ENCODE assay signal across 10 cellular contexts in the genomic region with DNA sequence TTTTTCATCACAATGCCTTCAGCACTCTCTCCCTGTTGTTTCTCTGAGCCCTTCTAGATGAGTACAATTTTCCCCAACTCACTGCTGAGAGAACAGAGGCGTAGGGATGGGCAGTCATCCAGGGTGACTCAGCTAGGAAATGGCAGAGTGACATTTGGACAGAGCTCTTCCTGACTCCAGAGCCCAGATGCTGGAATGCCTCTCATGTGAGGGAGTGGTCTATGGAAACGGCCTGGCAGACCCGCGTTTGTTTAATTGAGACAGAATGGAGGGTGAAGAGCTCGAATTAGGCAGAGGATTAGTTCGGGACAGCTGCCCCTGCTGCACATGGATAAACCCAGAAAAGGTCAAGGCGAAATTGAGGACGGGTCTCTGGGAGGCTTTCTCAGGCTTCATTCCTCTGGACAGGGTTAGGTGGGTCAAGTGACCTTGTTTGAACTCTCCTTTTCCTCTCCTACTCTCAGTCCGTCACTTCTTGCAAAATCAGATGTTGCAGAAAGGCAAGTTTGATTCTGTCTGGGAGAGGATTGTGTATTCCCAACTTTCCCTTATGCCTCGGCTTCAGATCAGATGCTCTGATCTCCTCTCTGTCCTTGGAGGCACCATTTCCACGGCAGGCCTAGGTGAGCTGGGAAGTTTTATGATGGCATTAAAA. TPM values are rescaled to one million over a fixed set of nuclear protein-coding genes. Genes with fewer than 3 reads are reported as not detected.
DNase-seq lines count a peak whose midpoint lies in the region; ATAC-seq and TF ChIP-seq lines count a peak whose summit lies in the region.
"Had no signal": no experiment of that assay in that cellular context is flagged by ENCODE, and none has a peak within 500 bp of the region (broad histone marks: within the 10 kb centered on the region; RNA-seq: fewer than 3 reads in every experiment).

No MANE protein-coding gene starts in this region.

- H3K4me1 ChIP-seq in BLaER1 treated with 17β-estradiol and CSF1 and Interleukin-3, amounts not matched to agents 10 nM and 100 nM: peaks cover 51 to 82% (median 65%) of the 10 kb centered on the region in 10 experiments
- H3K4me1 ChIP-seq in neural progenitor cell: peaks cover 10% of the 10 kb centered on the region

- peaks cover 2% of the 10 kb centered on the region for H3K9me3 Mint-ChIP-seq in neural progenitor cell

- H3K79me2 ChIP-seq in neural progenitor cell (ENCODE audit: low read depth): no peaks in the 10 kb centered on the region

- no peak overlapping the region for H3K4me3 ChIP-seq in BLaER1 treated with 17β-estradiol and CSF1 and Interleukin-3, amounts not matched to agents 10 nM and 100 nM
- H3K4me3 ChIP-seq in fibroblast of pulmonary artery (replicated peaks; ENCODE audit: low read depth, low read length) (no peak overlapping the region), neural progenitor cell (no peak overlapping the region)
- H3K4me3 ChIP-seq: GM12878, SK-N-MC had no signal

- peak overlapping the region; percentile 21 for H3K27ac Mint-ChIP-seq in neural progenitor cell

- H3K4me2 ChIP-seq in BLaER1 treated with 17β-estradiol and CSF1 and Interleukin-3, amounts not matched to agents 10 nM and 100 nM: peak overlapping the region; percentile 47 to 98 (median 69)
- no peak overlapping the region for H3K4me2 ChIP-seq in neural progenitor cell

- H3K9me3 ChIP-seq in BLaER1 treated with 17β-estradiol and CSF1 and Interleukin-3, amounts not matched to agents 10 nM and 100 nM (replicated peaks in 1 of 11): peaks cover 0 to 19% (median 0%) of the 10 kb centered on the region in 11 experiments; a peak in 8 of 22 replicates
- no peaks in the 10 kb centered on the region for H3K9me3 ChIP-seq in neural progenitor cell (ENCODE audit: low read depth)

- H3K36me3 Mint-ChIP-seq in neural progenitor cell: no peaks in the 10 kb centered on the region

- H3K36me3 ChIP-seq in BLaER1 treated with 17β-estradiol and CSF1 and Interleukin-3, amounts not matched to agents 10 nM and 100 nM: no peaks in the 10 kb centered on the region
- no peaks in the 10 kb centered on the region for H3K36me3 ChIP-seq in neural progenitor cell

- peak; percentile 91 for DNase-seq in fibroblast of pulmonary artery (ENCODE audit: low read depth)
- DNase-seq in neural progenitor cell (ENCODE audit: low spot score): peak; percentile 29
- no peak for DNase-seq in HT-29 (ENCODE audit: low spot score)
- no peak for DNase-seq in activated effector memory CD4-positive, alpha-beta T cell treated with Interleukin-2 at 50 U/mL for 16 hours

- TF ChIP-seq CTCF in fibroblast of pulmonary artery (IDR thresholded peaks at IDR 0.05; ENCODE audit: low read length, missing control alignments): no peak
- no peak for TF ChIP-seq CTCF in neural progenitor cell (IDR thresholded peaks at IDR 0.05)

- peak overlapping the region in 5 of 11 experiments; percentile 1 to 93 (median 15); a peak in 4 of 22 replicates for H3K9ac ChIP-seq in BLaER1 treated with 17β-estradiol and CSF1 and Interleukin-3, amounts not matched to agents 10 nM and 100 nM
- H3K9ac ChIP-seq in neural progenitor cell: no peak overlapping the region

- peaks cover 11% of the 10 kb centered on the region for H3F3A ChIP-seq in neural progenitor cell (ENCODE audit: low read depth)

- H3K4me3 Mint-ChIP-seq in neural progenitor cell: no peak overlapping the region

- no peaks in the 10 kb centered on the region for H3K27me3 ChIP-seq in BLaER1 treated with 17β-estradiol and CSF1 and Interleukin-3, amounts not matched to agents 10 nM and 100 nM
- no peaks in the 10 kb centered on the region for H3K27me3 ChIP-seq in neural progenitor cell

- peaks cover 15% of the 10 kb centered on the region for H3K4me1 Mint-ChIP-seq in neural progenitor cell

- H4K20me1 ChIP-seq in BLaER1 treated with 17β-estradiol and CSF1 and Interleukin-3, amounts not matched to agents 10 nM and 100 nM: no peaks in the 10 kb centered on the region
- H4K20me1 ChIP-seq in neural progenitor cell (ENCODE audit: low read depth): no peaks in the 10 kb centered on the region

- H3K27ac ChIP-seq in BLaER1 treated with 17β-estradiol and CSF1 and Interleukin-3, amounts not matched to agents 10 nM and 100 nM: peak overlapping the region in 6 of 11 experiments; percentile 30 to 98 (median 98); a peak in 11 of 22 replicates
- no peak overlapping the region for H3K27ac ChIP-seq in neural progenitor cell
- H3K27ac ChIP-seq: SK-N-MC had no signal

- no peak for ATAC-seq in HG03159 (IDR thresholded peaks at IDR 0.05; ENCODE audit: unreplicated experiment)
- ATAC-seq in GM19023 (IDR thresholded peaks at IDR 0.05; ENCODE audit: unreplicated experiment): no peak

- H3K27me3 Mint-ChIP-seq in neural progenitor cell (ENCODE audit: insufficient read depth, low read depth): peaks cover 8% of the 10 kb centered on the region

- no peak overlapping the region for H2AFZ ChIP-seq in neural progenitor cell (replicated peaks)

TF ChIP-seq in PFSK-1, 5 proteins besides CTCF, POLR2A, EP300 and RAD21:
- no peak for TF ChIP-seq POLR2AphosphoS5 (IDR thresholded peaks at IDR 0.05; ENCODE audit: low read depth, low read length)
- TF ChIP-seq, protein P1, sequence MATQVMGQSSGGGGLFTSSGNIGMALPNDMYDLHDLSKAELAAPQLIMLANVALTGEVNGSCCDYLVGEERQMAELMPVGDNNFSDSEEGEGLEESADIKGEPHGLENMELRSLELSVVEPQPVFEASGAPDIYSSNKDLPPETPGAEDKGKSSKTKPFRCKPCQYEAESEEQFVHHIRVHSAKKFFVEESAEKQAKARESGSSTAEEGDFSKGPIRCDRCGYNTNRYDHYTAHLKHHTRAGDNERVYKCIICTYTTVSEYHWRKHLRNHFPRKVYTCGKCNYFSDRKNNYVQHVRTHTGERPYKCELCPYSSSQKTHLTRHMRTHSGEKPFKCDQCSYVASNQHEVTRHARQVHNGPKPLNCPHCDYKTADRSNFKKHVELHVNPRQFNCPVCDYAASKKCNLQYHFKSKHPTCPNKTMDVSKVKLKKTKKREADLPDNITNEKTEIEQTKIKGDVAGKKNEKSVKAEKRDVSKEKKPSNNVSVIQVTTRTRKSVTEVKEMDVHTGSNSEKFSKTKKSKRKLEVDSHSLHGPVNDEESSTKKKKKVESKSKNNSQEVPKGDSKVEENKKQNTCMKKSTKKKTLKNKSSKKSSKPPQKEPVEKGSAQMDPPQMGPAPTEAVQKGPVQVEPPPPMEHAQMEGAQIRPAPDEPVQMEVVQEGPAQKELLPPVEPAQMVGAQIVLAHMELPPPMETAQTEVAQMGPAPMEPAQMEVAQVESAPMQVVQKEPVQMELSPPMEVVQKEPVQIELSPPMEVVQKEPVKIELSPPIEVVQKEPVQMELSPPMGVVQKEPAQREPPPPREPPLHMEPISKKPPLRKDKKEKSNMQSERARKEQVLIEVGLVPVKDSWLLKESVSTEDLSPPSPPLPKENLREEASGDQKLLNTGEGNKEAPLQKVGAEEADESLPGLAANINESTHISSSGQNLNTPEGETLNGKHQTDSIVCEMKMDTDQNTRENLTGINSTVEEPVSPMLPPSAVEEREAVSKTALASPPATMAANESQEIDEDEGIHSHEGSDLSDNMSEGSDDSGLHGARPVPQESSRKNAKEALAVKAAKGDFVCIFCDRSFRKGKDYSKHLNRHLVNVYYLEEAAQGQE (IDR thresholded peaks at IDR 0.05; ENCODE audit: insufficient read depth in 1 of 2, low read depth in 2 of 2, low read length in 2 of 2): peak; percentile 72 to 88

RNA-seq across cellular contexts. Expression of gene LMO2, which starts 7.6 kb away (rescaled TPM):
- 8.5 TPM for polyA plus RNA-seq in PFSK-1 (2012; ENCODE audit: insufficient read length, low read depth)
- total RNA-seq in neural progenitor cell (ENCODE audit: low replicate concordance): 0.92 and 2.0 TPM in 2 replicates
- total RNA-seq in HT-29 (2014; rRNA removed; shearing (Covaris generic)): 0.05 and 0.21 TPM in 2 replicates

Comparison
In these comparisons a context has a peak if more than half of its experiments do, and no peak if none do; other contexts are left out.
1. DNase-seq: peak in fibroblast of pulmonary artery (single experiment) and neural progenitor cell (single experiment); none in HT-29 (single experiment) and activated effector memory CD4-positive, alpha-beta T cell treated with Interleukin-2 at 50 U/mL for 16 hours (single experiment).